ENCODE assay signal across 8 cellular contexts in the genomic region with DNA sequence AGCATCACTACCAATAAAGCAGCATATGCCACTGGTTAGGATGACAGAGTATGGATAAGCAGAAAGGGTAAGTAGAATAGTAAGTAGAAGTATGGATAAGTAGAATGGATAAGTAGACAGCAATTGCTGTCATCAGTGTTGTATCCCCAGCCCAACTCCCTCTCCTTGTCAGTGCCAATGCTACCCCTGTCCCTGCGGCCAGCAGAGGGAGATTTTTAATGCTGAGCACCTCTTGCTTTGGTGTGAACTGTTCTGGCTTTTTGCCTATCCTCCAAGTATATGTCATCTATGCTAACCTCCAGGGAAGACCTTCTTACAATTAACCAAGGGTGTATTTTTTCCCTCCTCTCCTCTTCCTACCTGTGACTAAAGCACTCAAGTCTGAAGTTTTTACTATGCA.
DNase-seq lines count a peak whose midpoint lies in the region; ATAC-seq and TF ChIP-seq lines count a peak whose summit lies in the region.
"Had no signal": no experiment of that assay in that cellular context is flagged by ENCODE, and none has a peak within 500 bp of the region (broad histone marks: within the 10 kb centered on the region; RNA-seq: fewer than 3 reads in every experiment).

No MANE protein-coding gene starts in this region.

- no peak overlapping the region for H2AFZ ChIP-seq in neuronal stem cell (ENCODE audit: low read length)

- no peak overlapping the region for H3K9ac ChIP-seq in neuronal stem cell (ENCODE audit: low read depth, low read length, poor library complexity)

- no peak overlapping the region for H2AK5ac ChIP-seq in neuronal stem cell (ENCODE audit: low read depth, low read length)

- no peaks in the 10 kb centered on the region for H3K4me1 ChIP-seq in neuronal stem cell (ENCODE audit: control insufficient read depth in 2 of 2, insufficient read depth in 1 of 2, low read depth in 1 of 2, low read length in 2 of 2)

- WGBS in neuronal stem cell (ENCODE audit: extremely low coverage in 2 of 2, insufficient read length in 2 of 2, insufficient replicate concordance in 1 of 2), 2 donors: no CpG with 5 or more reads among the region's 1 CpG

- no peak overlapping the region for H3K18ac ChIP-seq in neuronal stem cell (ENCODE audit: low read length)

- H3K27ac ChIP-seq in brain microvascular endothelial cell (no peak overlapping the region), neuronal stem cell (replicated peaks; ENCODE audit: low read length) (no peak overlapping the region)

- H3K36me3 ChIP-seq in brain microvascular endothelial cell (replicated peaks) (no peaks in the 10 kb centered on the region), neuronal stem cell (replicated peaks in 1 of 2; ENCODE audit: control insufficient read depth in 2 of 2, insufficient read depth in 2 of 2, low read length in 2 of 2) (no peaks in the 10 kb centered on the region)

- no peaks in the 10 kb centered on the region for H3K27me3 Mint-ChIP-seq in activated naive CD8-positive, alpha-beta T cell treated with anti-CD3 and anti-CD28 coated beads for 36 hours
- no peaks in the 10 kb centered on the region for H3K27me3 Mint-ChIP-seq in stimulated activated naive CD8-positive, alpha-beta T cell treated with anti-CD3 and anti-CD28 coated beads, Interleukin-15, amount 100 ng/mL, for 72 hours

- no peak overlapping the region for H4K8ac ChIP-seq in neuronal stem cell (ENCODE audit: low read depth, low read length)

- no peak overlapping the region for H3K14ac ChIP-seq in neuronal stem cell (ENCODE audit: low read length)

- H2BK12ac ChIP-seq in neuronal stem cell (ENCODE audit: low read length): no peak overlapping the region

- H3K4me2 ChIP-seq in neuronal stem cell (ENCODE audit: insufficient read depth, low read length, poor library complexity, severe bottlenecking): no peak overlapping the region

- H3K4me3 ChIP-seq in NB4 (ENCODE audit: low read depth, low read length) (no peak overlapping the region), brain microvascular endothelial cell (ENCODE audit: low read depth, low read length) (no peak overlapping the region), neuronal stem cell (ENCODE audit: low read length in 2 of 2) (no peak overlapping the region)
- H3K4me3 ChIP-seq: lung had no signal

- no peaks in the 10 kb centered on the region for H3K79me1 ChIP-seq in neuronal stem cell (ENCODE audit: low read depth, low read length)

- no peak for ATAC-seq in stimulated activated naive CD8-positive, alpha-beta T cell treated with anti-CD3 and anti-CD28 coated beads, Interleukin-15, amount 100 ng/mL, for 72 hours

- no peak overlapping the region for H3K27ac Mint-ChIP-seq in activated naive CD8-positive, alpha-beta T cell treated with anti-CD3 and anti-CD28 coated beads for 36 hours
- H3K27ac Mint-ChIP-seq in stimulated activated naive CD8-positive, alpha-beta T cell treated with anti-CD3 and anti-CD28 coated beads, Interleukin-15, amount 100 ng/mL, for 72 hours: no peak overlapping the region

- in situ Hi-C loops in GM13977 (cut with MboI; ENCODE audit: low pct_unique_long_range_greater_than_20kb, low sequenced_read_pairs, unreplicated experiment) (no loop called here), brain microvascular endothelial cell (cut with HindIII; ENCODE audit: low pct_ligation_motif_present, low sequenced_read_pairs) (no loop called here)

- TF ChIP-seq CTCF in GM13977 (IDR thresholded peaks at IDR 0.05; ENCODE audit: extremely low read depth, insufficient read depth, missing control alignments): peak; percentile 23
- peak; percentile 51 for TF ChIP-seq CTCF in NB4 (IDR thresholded peaks at IDR 0.05; ENCODE audit: low read depth, low read length)
- TF ChIP-seq CTCF in brain microvascular endothelial cell (IDR thresholded peaks at IDR 0.05; ENCODE audit: low read depth, low read length, missing control alignments): peak; percentile 34

- H3K27me3 ChIP-seq in brain microvascular endothelial cell (replicated peaks) (no peaks in the 10 kb centered on the region), neuronal stem cell (ENCODE audit: control insufficient read depth in 3 of 3, insufficient read depth in 3 of 3, low read depth in 1 of 3, low read length in 3 of 3) (no peaks in the 10 kb centered on the region)

- DNase-seq in GM13977 (ENCODE audit: low spot score) (no peak), NB4 (ENCODE audit: low read depth) (peak; percentile 39), brain microvascular endothelial cell (no peak), neuronal stem cell (ENCODE audit: low spot score) (peak; percentile 14)
- DNase-seq in activated effector memory CD4-positive, alpha-beta T cell treated with anti-CD3 and anti-CD28 coated beads, Interleukin-2, amount 50 U/mL, for 16 hours: no peak
- no peak for DNase-seq in activated naive CD8-positive, alpha-beta T cell treated with anti-CD3 and anti-CD28 coated beads for 36 hours
- no peak for DNase-seq in stimulated activated naive CD8-positive, alpha-beta T cell treated with anti-CD3 and anti-CD28 coated beads, Interleukin-15, amount 100 ng/mL, for 72 hours

- no peak for TF ChIP-seq POLR2A in NB4 (IDR thresholded peaks at IDR 0.05; ENCODE audit: extremely low read depth, insufficient read length)

- no peak overlapping the region for H2BK120ac ChIP-seq in neuronal stem cell (ENCODE audit: low read depth, low read length)

- H3K9me3 ChIP-seq in neuronal stem cell (replicated peaks in 1 of 2; ENCODE audit: control insufficient read depth in 2 of 2, insufficient read depth in 1 of 2, low read depth in 1 of 2, low read length in 2 of 2): no peaks in the 10 kb centered on the region

- H3K4me3 Mint-ChIP-seq in activated naive CD8-positive, alpha-beta T cell treated with anti-CD3 and anti-CD28 coated beads for 36 hours: no peak overlapping the region
- no peak overlapping the region for H3K4me3 Mint-ChIP-seq in stimulated activated naive CD8-positive, alpha-beta T cell treated with anti-CD3 and anti-CD28 coated beads, Interleukin-15, amount 100 ng/mL, for 72 hours

- H3K23ac ChIP-seq in neuronal stem cell (ENCODE audit: low read depth, low read length, poor library complexity): no peak overlapping the region

- H2BK5ac ChIP-seq in neuronal stem cell (ENCODE audit: low read length): no peak overlapping the region

- H3K4ac ChIP-seq in neuronal stem cell (ENCODE audit: low read length): no peak overlapping the region

- H2BK15ac ChIP-seq in neuronal stem cell (ENCODE audit: low read length): no peak overlapping the region

- no peaks in the 10 kb centered on the region for H3K9me3 Mint-ChIP-seq in activated naive CD8-positive, alpha-beta T cell treated with anti-CD3 and anti-CD28 coated beads for 36 hours
- H3K9me3 Mint-ChIP-seq in stimulated activated naive CD8-positive, alpha-beta T cell treated with anti-CD3 and anti-CD28 coated beads, Interleukin-15, amount 100 ng/mL, for 72 hours: peaks cover 6% of the 10 kb centered on the region in 2 donors

- no peaks in the 10 kb centered on the region for H3K4me1 Mint-ChIP-seq in activated naive CD8-positive, alpha-beta T cell treated with anti-CD3 and anti-CD28 coated beads for 36 hours
- H3K4me1 Mint-ChIP-seq in stimulated activated naive CD8-positive, alpha-beta T cell treated with anti-CD3 and anti-CD28 coated beads, Interleukin-15, amount 100 ng/mL, for 72 hours: no peaks in the 10 kb centered on the region

- no peak overlapping the region for H4K91ac ChIP-seq in neuronal stem cell (ENCODE audit: low read depth, low read length, poor library complexity)

- no peaks in the 10 kb centered on the region for H3K36me3 Mint-ChIP-seq in activated naive CD8-positive, alpha-beta T cell treated with anti-CD3 and anti-CD28 coated beads for 36 hours

Comparison
In these comparisons a context has a peak if more than half of its experiments do, and no peak if none do; other contexts are left out.
1. DNase-seq: peak in NB4 (single experiment) and neuronal stem cell (single experiment); none in GM13977 (single experiment), brain microvascular endothelial cell (single experiment), activated effector memory CD4-positive, alpha-beta T cell treated with anti-CD3 and anti-CD28 coated beads, Interleukin-2, amount 50 U/mL, for 16 hours (single experiment), activated naive CD8-positive, alpha-beta T cell treated with anti-CD3 and anti-CD28 coated beads for 36 hours (single experiment) and stimulated activated naive CD8-positive, alpha-beta T cell treated with anti-CD3 and anti-CD28 coated beads, Interleukin-15, amount 100 ng/mL, for 72 hours (0 of 2).
2. Peak in every context shown above with its lines, with median percentiles within 50 percentile points of each other: CTCF ChIP-seq.